ENCODE assay signal across 9 cellular contexts in the genomic region with DNA sequence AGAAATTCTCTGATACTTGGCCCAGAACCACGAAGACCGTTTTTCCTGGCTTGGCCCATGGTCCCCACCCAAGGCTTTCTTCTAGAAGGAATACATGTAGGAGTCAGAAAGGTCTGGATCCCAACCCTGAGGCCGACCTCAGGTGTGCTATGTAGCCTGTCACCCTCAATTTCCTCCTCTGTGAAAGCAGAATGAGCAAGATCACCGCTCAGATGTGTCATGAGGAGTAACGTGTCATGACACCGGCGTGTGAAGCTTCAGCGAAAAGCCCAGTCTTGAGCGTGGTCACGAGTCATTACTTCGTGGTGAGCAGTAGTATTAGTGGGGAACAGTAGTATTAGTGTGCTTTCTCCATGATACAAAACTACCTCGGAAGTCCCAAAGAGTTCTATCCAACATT.
DNase-seq lines count a peak whose midpoint lies in the region; ATAC-seq and TF ChIP-seq lines count a peak whose summit lies in the region.
"Had no signal": no experiment of that assay in that cellular context is flagged by ENCODE, and none has a peak within 500 bp of the region (broad histone marks: within the 10 kb centered on the region; RNA-seq: fewer than 3 reads in every experiment).

No MANE protein-coding gene starts in this region.

- H3K9ac ChIP-seq in MM.1S (ENCODE audit: low read length): no peak overlapping the region

- H4K20me1 ChIP-seq in MM.1S (ENCODE audit: insufficient read depth, low read length): no peaks in the 10 kb centered on the region

- DNase-seq in EL: peak; percentile 78
- no peak for DNase-seq in MM.1S
- DNase-seq in naive B cell: no peak
- no peak for DNase-seq in nucleus accumbens (lab: John Stamatoyannopoulos, UW)
- no peak for DNase-seq in T1000 (lab: John Stamatoyannopoulos, UW)
- DNase-seq in SHP77 (lab: John Stamatoyannopoulos, UW): no peak
- DNase-seq in Kasumi-1 (lab: John Stamatoyannopoulos, UW): no peak

- no peaks in the 10 kb centered on the region for H3K36me3 Mint-ChIP-seq in naive B cell

- peak overlapping the region in 2 of 8 donors; percentile 42 to 51 for H3K4me3 Mint-ChIP-seq in naive B cell
- H3K4me3 Mint-ChIP-seq: GM23338 had no signal

- peak overlapping the region in 4 of 6 donors; percentile 22 to 80 (median 42) for H3K27ac Mint-ChIP-seq in naive B cell
- H3K27ac Mint-ChIP-seq: GM23338 had no signal

- no peaks in the 10 kb centered on the region for H3K9me3 Mint-ChIP-seq in naive B cell
- H3K9me3 Mint-ChIP-seq: GM23338 had no signal

- H3K9me2 ChIP-seq in MM.1S (replicated peaks; ENCODE audit: insufficient read depth, low read length): no peaks in the 10 kb centered on the region

- H2AFZ ChIP-seq in MM.1S (ENCODE audit: low read length): no peak overlapping the region
- H2AFZ ChIP-seq: GM23338 had no signal

- H3K4me1 Mint-ChIP-seq in naive B cell: peaks cover 20 to 28% (median 22%) of the 10 kb centered on the region in 3 donors

- no peak for TF ChIP-seq CTCF in MM.1S (IDR thresholded peaks at IDR 0.05; ENCODE audit: low read length)

- no peaks in the 10 kb centered on the region for H3K36me3 ChIP-seq in MM.1S (replicated peaks; ENCODE audit: insufficient read depth, low read length)

- peak; percentile 35 for ATAC-seq in GM21515 (IDR thresholded peaks at IDR 0.05; ENCODE audit: unreplicated experiment)
- ATAC-seq in naive B cell (ENCODE audit: low read depth in 2 of 2): peak; percentile 27 to 51
- ATAC-seq: GM23338 had no signal

- no peaks in the 10 kb centered on the region for H3K9me3 ChIP-seq in MM.1S (replicated peaks; ENCODE audit: insufficient read depth, low read length)

- H3K4me2 ChIP-seq in MM.1S (ENCODE audit: low read depth, low read length): peak overlapping the region; percentile 25; the same call in 1 of the 2 replicates
- H3K4me2 ChIP-seq: GM23338 had no signal

- no peak overlapping the region for H3K4me3 ChIP-seq in MM.1S (ENCODE audit: low read length)
- H3K4me3 ChIP-seq: GM23338 had no signal

- H3F3A ChIP-seq in MM.1S (ENCODE audit: insufficient read depth, low read length): no peaks in the 10 kb centered on the region

- H3K27me3 Mint-ChIP-seq in naive B cell: no peaks in the 10 kb centered on the region

- no peaks in the 10 kb centered on the region for H3K79me2 ChIP-seq in MM.1S (ENCODE audit: low read length)

- H3K27me3 ChIP-seq in MM.1S (replicated peaks; ENCODE audit: insufficient read depth, low read length): no peaks in the 10 kb centered on the region

- peaks cover 22% of the 10 kb centered on the region for H3K4me1 ChIP-seq in MM.1S (ENCODE audit: low read length)

- no peak overlapping the region for H3K27ac ChIP-seq in MM.1S (ENCODE audit: low read length)
